ENCODE assay signal across 9 cellular contexts in the genomic region with DNA sequence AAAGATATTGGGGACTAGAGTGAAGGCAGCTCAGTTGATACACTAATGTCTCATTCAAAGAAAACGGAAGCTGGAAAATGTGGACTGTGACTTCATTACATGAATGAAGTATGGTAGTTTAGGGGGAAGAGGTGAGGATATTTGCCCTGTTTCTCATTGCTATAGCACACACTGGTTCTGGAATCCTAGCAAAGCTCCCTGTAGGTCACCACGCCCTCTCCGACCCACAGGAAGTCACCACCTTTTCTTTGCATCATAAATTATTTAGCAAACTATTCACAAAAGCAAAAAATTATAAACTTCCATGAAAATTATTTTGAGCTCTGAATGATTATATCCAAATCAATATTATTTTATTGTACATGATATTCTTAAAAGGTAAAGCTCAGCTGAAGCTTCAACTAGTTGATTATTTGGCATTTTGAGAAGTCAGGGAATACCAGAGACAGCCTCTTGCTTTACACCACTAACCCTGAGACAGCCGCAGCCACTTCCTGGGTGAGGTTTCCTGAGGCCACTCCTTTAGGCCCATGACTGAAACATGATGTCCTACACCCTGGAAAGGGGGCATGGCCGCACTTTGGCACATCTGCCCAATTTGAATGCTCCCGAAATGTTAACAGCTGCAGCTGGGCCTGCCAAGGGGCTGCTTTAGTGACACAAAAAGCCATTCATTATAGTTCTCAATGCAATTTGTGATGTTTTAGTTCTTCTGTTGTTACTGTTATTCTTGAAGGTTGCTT. TPM values are rescaled to one million over a fixed set of nuclear protein-coding genes. Genes with fewer than 3 reads are reported as not detected.
DNase-seq lines count a peak whose midpoint lies in the region; ATAC-seq and TF ChIP-seq lines count a peak whose summit lies in the region.
"Had no signal": no experiment of that assay in that cellular context is flagged by ENCODE, and none has a peak within 500 bp of the region (broad histone marks: within the 10 kb centered on the region; RNA-seq: fewer than 3 reads in every experiment).

No MANE protein-coding gene starts in this region.

- TF ChIP-seq CTCF in CD8-positive, alpha-beta T cell (IDR thresholded peaks at IDR 0.05) = no peak

- H3K27me3 Mint-ChIP-seq in CD8-positive, alpha-beta T cell (ENCODE audit: low read depth) = no peaks in the 10 kb centered on the region
- H3K27me3 Mint-ChIP-seq in activated naive CD8-positive, alpha-beta T cell = no peaks in the 10 kb centered on the region
- H3K27me3 Mint-ChIP-seq in naive thymus-derived CD4-positive, alpha-beta T cell = no peaks in the 10 kb centered on the region

- no peaks in the 10 kb centered on the region for H3K36me3 ChIP-seq in CD8-positive, alpha-beta T cell (ENCODE audit: insufficient read depth, low read length)
- H3K36me3 ChIP-seq in naive thymus-derived CD4-positive, alpha-beta T cell (ENCODE audit: control insufficient read depth in 2 of 3, insufficient read depth in 3 of 3, low read length in 3 of 3) = no peaks in the 10 kb centered on the region

- intact Hi-C loops in CD8-positive, alpha-beta T cell (cut with DNase I, micrococcal nuclease) = no loop called here
- intact Hi-C loops in naive thymus-derived CD4-positive, alpha-beta T cell (cut with micrococcal nuclease) = loop anchor here (2.0 to 5.0 kb wide), 3 partner anchors 48 to 82 kb away; a partner anchor contains a TSS

- DNase-seq in CD8-positive, alpha-beta T cell = peak in 6 of 7 experiments; percentile 16 to 61 (median 38)
- DNase-seq in MV-4-11 (lab: John Stamatoyannopoulos, UW) = peak; percentile 82
- DNase-seq in naive thymus-derived CD4-positive, alpha-beta T cell = peak in 6 of 9 donors; percentile 3 to 18 (median 10)
- DNase-seq in NCI-H1930 (lab: John Stamatoyannopoulos, UW) = no peak
- DNase-seq in NCI-H748 treated with DMSO at 0.1 percent for 48 hours (lab: John Stamatoyannopoulos, UW) = no peak
- no peak for DNase-seq in NAMALWA (ENCODE audit: low spot score)
- DNase-seq: activated T-cell treated with anti-CD3 and anti-CD28 coated beads, Interleukin-2, amount 50 U/mL, for 4 hours had no signal

- H3K9me3 ChIP-seq in CD8-positive, alpha-beta T cell (ENCODE audit: low read length) = no peaks in the 10 kb centered on the region
- no peaks in the 10 kb centered on the region for H3K9me3 ChIP-seq in naive thymus-derived CD4-positive, alpha-beta T cell (ENCODE audit: control insufficient read depth in 2 of 3, low read length in 3 of 3)

- no peaks in the 10 kb centered on the region for H3K36me3 Mint-ChIP-seq in CD8-positive, alpha-beta T cell
- no peaks in the 10 kb centered on the region for H3K36me3 Mint-ChIP-seq in activated naive CD8-positive, alpha-beta T cell
- H3K36me3 Mint-ChIP-seq in naive thymus-derived CD4-positive, alpha-beta T cell = peaks cover 0 to 35% (median 0%) of the 10 kb centered on the region in 5 donors

- no peak overlapping the region for H3K27ac ChIP-seq in CD8-positive, alpha-beta T cell (ENCODE audit: low read depth, low read length)
- H3K27ac ChIP-seq in naive thymus-derived CD4-positive, alpha-beta T cell (ENCODE audit: low read depth, low read length) = peak overlapping the region; percentile 40

- peaks cover 25% of the 10 kb centered on the region for H3K4me1 Mint-ChIP-seq in CD8-positive, alpha-beta T cell (ENCODE audit: low read depth)
- H3K4me1 Mint-ChIP-seq in activated naive CD8-positive, alpha-beta T cell (ENCODE audit: low read depth) = peaks cover 24% of the 10 kb centered on the region
- H3K4me1 Mint-ChIP-seq in naive thymus-derived CD4-positive, alpha-beta T cell = peaks cover 17 to 40% (median 25%) of the 10 kb centered on the region in 7 donors

- POLR2A ChIA-PET in CD8-positive, alpha-beta T cell (lab: Charles Lee) = interaction anchor here (0.7 to 1.0 kb wide), 3 partner anchors 9 to 83 kb away, joined by 3 to 5 read pairs (median 3); a partner anchor contains a TSS
- POLR2A ChIA-PET in naive thymus-derived CD4-positive, alpha-beta T cell (lab: Charles Lee) = interaction anchor here (0.6 to 2.7 kb wide), 4 partner anchors 32 to 277 kb away, joined by 3 to 28 read pairs (median 4); a partner anchor contains a TSS

- H3K27ac Mint-ChIP-seq in CD8-positive, alpha-beta T cell = peak overlapping the region; percentile 80
- H3K27ac Mint-ChIP-seq in activated naive CD8-positive, alpha-beta T cell = peak overlapping the region; percentile 34
- H3K27ac Mint-ChIP-seq in naive thymus-derived CD4-positive, alpha-beta T cell = peak overlapping the region; percentile 41 to 90 (median 74)

- ATAC-seq in CD8-positive, alpha-beta T cell = peak; percentile 51
- ATAC-seq in naive thymus-derived CD4-positive, alpha-beta T cell = peak; percentile 82
- ATAC-seq in GM21526 (IDR thresholded peaks at IDR 0.05; ENCODE audit: low FRiP score, unreplicated experiment) = no peak

- peak overlapping the region; percentile 50 for H3K4me3 Mint-ChIP-seq in CD8-positive, alpha-beta T cell
- H3K4me3 Mint-ChIP-seq in activated naive CD8-positive, alpha-beta T cell = peak overlapping the region; percentile 46
- H3K4me3 Mint-ChIP-seq in naive thymus-derived CD4-positive, alpha-beta T cell = peak overlapping the region; percentile 38 to 79 (median 62)
- H3K4me3 Mint-ChIP-seq: activated T-cell treated with anti-CD3 and anti-CD28 coated beads, Interleukin-2, amount 50 U/mL, for 4 hours had no signal

- H3K4me1 ChIP-seq in CD8-positive, alpha-beta T cell (ENCODE audit: insufficient read depth, low read length) = peaks cover 28% of the 10 kb centered on the region
- H3K4me1 ChIP-seq in naive thymus-derived CD4-positive, alpha-beta T cell (ENCODE audit: control insufficient read depth in 2 of 2, insufficient read depth in 2 of 2, low read length in 2 of 2) = peaks cover 22 to 24% of the 10 kb centered on the region in 2 donors

- H3K27me3 ChIP-seq in CD8-positive, alpha-beta T cell (ENCODE audit: insufficient read depth, low read length) = no peaks in the 10 kb centered on the region
- no peaks in the 10 kb centered on the region for H3K27me3 ChIP-seq in naive thymus-derived CD4-positive, alpha-beta T cell (ENCODE audit: control insufficient read depth in 2 of 2, insufficient read depth in 2 of 2, low read length in 2 of 2)

- CTCF ChIA-PET in CD8-positive, alpha-beta T cell (lab: Charles Lee) = interaction anchor here (0.6 to 1.1 kb wide), 3 partner anchors 16 to 99 kb away, joined by 3 read pairs; no protein-coding TSS in a partner anchor
- CTCF ChIA-PET in naive thymus-derived CD4-positive, alpha-beta T cell (lab: Charles Lee) = interaction anchor here (0.9 kb wide), 1 partner anchor 58 kb away, joined by 4 read pairs; no protein-coding TSS in a partner anchor

- H3K9me3 Mint-ChIP-seq in CD8-positive, alpha-beta T cell = no peaks in the 10 kb centered on the region
- no peaks in the 10 kb centered on the region for H3K9me3 Mint-ChIP-seq in activated naive CD8-positive, alpha-beta T cell (ENCODE audit: low read depth)
- peaks cover 0 to 22% (median 2%) of the 10 kb centered on the region in 11 donors for H3K9me3 Mint-ChIP-seq in naive thymus-derived CD4-positive, alpha-beta T cell

- H3K4me3 ChIP-seq in CD8-positive, alpha-beta T cell (ENCODE audit: low read depth, low read length) = no peak overlapping the region
- no peak overlapping the region for H3K4me3 ChIP-seq in naive thymus-derived CD4-positive, alpha-beta T cell (ENCODE audit: low read length)

RNA-seq across cellular contexts. Expression of a gene that starts 50.0 kb away (rescaled TPM):
- 10 to 100 TPM; 17.2 to 18.6 TPM for total RNA-seq in CD8-positive, alpha-beta T cell
- 10 to 100 TPM; 13.3 to 44.3 (median 21.1) TPM for total RNA-seq in naive thymus-derived CD4-positive, alpha-beta T cell
- polyA plus RNA-seq in naive thymus-derived CD4-positive, alpha-beta T cell = 1 to 10 TPM; 3.2 to 4.7 TPM

Comparison
In these comparisons a context has a peak if more than half of its experiments do, and no peak if none do; other contexts are left out.
1. DNase-seq: peak in CD8-positive, alpha-beta T cell (6 of 7), MV-4-11 (single experiment) and naive thymus-derived CD4-positive, alpha-beta T cell (6 of 9); none in NCI-H1930 (0 of 2), NCI-H748 treated with DMSO at 0.1 percent for 48 hours (single experiment) and NAMALWA (single experiment).
2. intact Hi-C loops: an anchor here in naive thymus-derived CD4-positive, alpha-beta T cell (2.0 to 5.0 kb wide); none called in CD8-positive, alpha-beta T cell.
3. Peak in every context shown above with its lines, with median percentiles within 50 percentile points of each other: H3K27ac Mint-ChIP-seq and H3K4me3 Mint-ChIP-seq.